Comparison of ENCODE assay signal across 19 cellular contexts in genomic region chr1:4513326-4514114, GRCh38.
"Had no signal": no experiment of that assay in that cellular context is flagged by ENCODE, and none has a peak within 500 bp of the region (broad histone marks: within the 10 kb centered on the region; RNA-seq: fewer than 3 reads in every experiment).

No MANE protein-coding gene starts in this region.

- ATAC-seq: activated naive CD8-positive, alpha-beta T cell treated with anti-CD3 and anti-CD28 coated beads, Interleukin-2, amount 50 U/mL, for 24 hours; activated T-cell treated with anti-CD3 and anti-CD28 coated beads, Interleukin-2, amount 50 U/mL, for 4 hours; esophagus mucosa; lower lobe of right lung; natural killer cell; stimulated activated effector memory CD8-positive, alpha-beta T cell treated with anti-CD3 and anti-CD28 coated beads, Interleukin-12 subunit alpha, Interleukin-12 subunit beta, amount 100 ng/mL, for 72 hours; upper lobe of right lung had no signal

- H3K9me3 ChIP-seq: gastroesophageal sphincter, heart left ventricle, lower lobe of right lung, upper lobe of right lung had no signal

- H3K36me3 ChIP-seq: gastroesophageal sphincter, heart left ventricle, lower lobe of right lung, upper lobe of right lung had no signal

- H3K27ac ChIP-seq: lower lobe of right lung, upper lobe of right lung had no signal

- H3K4me3 ChIP-seq: gastroesophageal sphincter, heart left ventricle, lower lobe of right lung, upper lobe of right lung had no signal

- H3K4me1 ChIP-seq: lower lobe of right lung, upper lobe of right lung had no signal

- DNase-seq: activated CD4-positive, alpha-beta T cell treated with anti-CD3 and anti-CD28 coated beads, Interleukin-2, amount 50 U/mL, for 1 hour; activated CD4-positive, CD25-positive, alpha-beta regulatory T cell treated with anti-CD3 and anti-CD28 coated beads, Interleukin-2, amount 50 U/mL, for 72 hours; activated CD8-positive, alpha-beta memory T cell treated with anti-CD3 and anti-CD28 coated beads, Interleukin-2, amount 50 U/mL, for 4 hours; activated effector memory CD4-positive, alpha-beta T cell treated with Interleukin-2 at 50 U/mL for 16 hours; activated naive CD4-positive, alpha-beta T cell treated with anti-CD3 and anti-CD28 coated beads, Interleukin-2, amount 10 ng/mL, durations not matched to agents 7 days and 5 days; activated naive CD8-positive, alpha-beta T cell treated with anti-CD3 and anti-CD28 coated beads, Interleukin-2, amount 50 U/mL, for 24 hours; activated T-cell treated with anti-CD3 and anti-CD28 coated beads, Interleukin-2, amount 50 U/mL, for 4 hours; cerebellar nuclear complex; effector CD8-positive, alpha-beta T cell; lower lobe of right lung; natural killer cell; stimulated activated CD4-positive, alpha-beta T cell treated with anti-CD3 and anti-CD28 coated beads, Interleukin-4, amount 100 ng/mL, for 24 hours; T-helper 1 cell; T-helper 9 cell; upper lobe of right lung had no signal

- H3K27me3 ChIP-seq: heart left ventricle had no signal
